In the genomic region with DNA sequence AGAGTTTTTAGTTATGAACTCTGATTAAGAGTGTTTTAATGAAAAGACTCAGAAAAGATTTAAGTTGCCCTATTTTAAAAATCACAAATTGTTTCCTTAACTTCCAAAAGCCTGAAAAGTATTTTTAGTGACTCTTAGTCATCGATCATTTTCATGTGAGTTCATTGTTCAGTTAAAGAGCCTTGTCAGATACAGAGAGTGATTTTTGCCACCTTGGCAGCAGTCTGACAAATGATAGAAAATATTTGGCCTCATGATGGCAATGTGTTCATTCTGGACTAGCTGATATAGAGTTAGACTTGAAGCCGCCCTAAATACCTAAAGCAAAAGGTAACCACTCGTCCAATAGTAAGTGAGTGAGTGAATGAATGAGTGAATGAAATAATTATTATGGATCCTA, we compare ENCODE assay signal across 26 cellular contexts.
"Had no signal": no experiment of that assay in that cellular context is flagged by ENCODE, and none has a peak within 500 bp of the region (broad histone marks: within the 10 kb centered on the region; RNA-seq: fewer than 3 reads in every experiment).

No MANE protein-coding gene starts in this region.

- ATAC-seq: naive thymus-derived CD4-positive, alpha-beta T cell; natural killer cell; right cardiac atrium; right lobe of liver; stimulated activated effector memory CD8-positive, alpha-beta T cell treated with anti-CD3 and anti-CD28 coated beads, Interleukin-12 subunit alpha, Interleukin-12 subunit beta, amount 100 ng/mL, for 72 hours had no signal

- DNase-seq: naive thymus-derived CD4-positive, alpha-beta T cell; natural killer cell; occipital lobe; ovary; posterior cingulate gyrus; retina; right cardiac atrium; right lobe of liver; sigmoid colon; small intestine; stimulated activated CD4-positive, alpha-beta T cell treated with anti-CD3 and anti-CD28 coated beads, Interleukin-15, amount 100 ng/mL, for 24 hours; stimulated activated CD4-positive, alpha-beta T cell treated with anti-CD3 and anti-CD28 coated beads, Interleukin-2, amount 100 ng/mL, for 24 hours; stimulated activated CD4-positive, alpha-beta T cell treated with anti-CD3 and anti-CD28 coated beads, Interleukin-2, amount 100 ng/mL, for 48 hours; stimulated activated CD4-positive, alpha-beta T cell treated with anti-CD3 and anti-CD28 coated beads, Interleukin-4, amount 100 ng/mL, for 24 hours; stimulated activated naive B cell treated with anti-CD40 and anti-IgM and Interleukin-4, amounts not matched to agents 10 μg/mL and 1 μg/mL and 100 μg/mL, for 72 hours; stimulated activated naive CD4-positive, alpha-beta T cell treated with Interleukin-2 at 50 U/mL for 16 hours; stomach; thyroid gland; trophoblast cell; upper lobe of left lung had no signal

- H3K4me3 ChIP-seq: neural progenitor cell, ovary, prostate gland, right lobe of liver, sigmoid colon, stomach, thoracic aorta, thyroid gland, tibial nerve, upper lobe of left lung, vagina had no signal
